11 cellular contexts compared by ENCODE assay signal in the genomic region with DNA sequence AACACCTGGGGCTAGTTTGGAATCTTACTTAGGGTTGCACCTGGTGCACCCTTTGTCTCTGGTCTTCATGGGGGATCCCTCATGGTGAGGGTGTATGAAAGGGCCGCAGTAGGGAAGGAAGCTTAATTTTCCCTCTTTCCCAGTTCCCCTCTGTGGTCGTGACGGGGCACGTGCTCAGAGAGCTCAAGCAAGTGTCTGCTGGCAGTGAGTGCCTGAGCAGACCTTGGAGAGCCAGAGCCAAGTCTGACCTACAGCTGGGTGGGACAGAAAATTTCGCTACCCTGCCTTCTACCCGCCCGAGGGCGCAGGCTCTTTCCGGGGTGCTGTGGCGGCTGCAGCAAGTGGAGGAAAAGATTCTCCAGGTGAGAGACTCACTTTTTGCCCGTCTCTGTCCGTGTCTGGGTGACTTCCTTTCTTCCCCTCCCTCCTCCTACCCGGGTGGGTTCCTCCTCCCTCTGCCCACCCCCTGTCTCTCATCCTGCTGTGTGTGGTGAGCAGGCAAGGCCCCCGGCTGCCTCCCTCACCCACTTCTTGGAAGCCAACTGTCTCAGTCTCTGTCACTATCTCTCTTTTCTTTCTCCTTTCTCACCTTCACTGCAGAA.
DNase-seq lines count a peak whose midpoint lies in the region; ATAC-seq and TF ChIP-seq lines count a peak whose summit lies in the region.
"Had no signal": no experiment of that assay in that cellular context is flagged by ENCODE, and none has a peak within 500 bp of the region (broad histone marks: within the 10 kb centered on the region; RNA-seq: fewer than 3 reads in every experiment).

No MANE protein-coding gene starts in this region.

- H3K36me3 ChIP-seq in thoracic aorta = peaks cover 57% of the 10 kb centered on the region

- no peak overlapping the region for H3K4me3 ChIP-seq in thoracic aorta

- H3K4me3 Mint-ChIP-seq in activated CD4-positive, alpha-beta memory T cell treated with anti-CD3 and anti-CD28 coated beads for 36 hours = no peak overlapping the region
- H3K4me3 Mint-ChIP-seq in effector memory CD8-positive, alpha-beta T cell = peak overlapping the region in 1 of 2 donors; percentile 52

- H3K4me1 Mint-ChIP-seq in activated CD4-positive, alpha-beta memory T cell treated with anti-CD3 and anti-CD28 coated beads for 36 hours (ENCODE audit: low read depth) = peaks cover 19% of the 10 kb centered on the region
- H3K4me1 Mint-ChIP-seq in effector memory CD8-positive, alpha-beta T cell (ENCODE audit: low read depth in 2 of 2) = peaks cover 5% of the 10 kb centered on the region in 2 donors

- peak; percentile 82 for ATAC-seq in effector memory CD8-positive, alpha-beta T cell (replicated peaks)
- ATAC-seq in thoracic aorta (ENCODE audit: insufficient number of reproducible peaks, low FRiP score, low read depth) (no peak), GM18511 (IDR thresholded peaks at IDR 0.05; ENCODE audit: unreplicated experiment) (no peak), GM21529 (IDR thresholded peaks at IDR 0.05; ENCODE audit: unreplicated experiment) (no peak), HG03457 (IDR thresholded peaks at IDR 0.05; ENCODE audit: unreplicated experiment) (no peak)

- H3K27me3 ChIP-seq in thoracic aorta (replicated peaks; ENCODE audit: insufficient read depth) = no peaks in the 10 kb centered on the region

- H3K27me3 Mint-ChIP-seq in activated CD4-positive, alpha-beta memory T cell treated with anti-CD3 and anti-CD28 coated beads for 36 hours = no peaks in the 10 kb centered on the region
- no peaks in the 10 kb centered on the region for H3K27me3 Mint-ChIP-seq in effector memory CD8-positive, alpha-beta T cell

- peak overlapping the region; percentile 95 to 98 for H3K27ac ChIP-seq in thoracic aorta

- POLR2A ChIA-PET in activated CD4-positive, alpha-beta memory T cell treated with anti-CD3 and anti-CD28 coated beads for 36 hours (lab: Charles Lee) = no interaction called here

- TF ChIP-seq CTCF in thoracic aorta (IDR thresholded peaks at IDR 0.05) = no peak

- CTCF ChIA-PET in activated CD4-positive, alpha-beta memory T cell treated with anti-CD3 and anti-CD28 coated beads for 36 hours (lab: Charles Lee) = interaction anchor here (1.8 kb wide), 1 partner anchor 195 kb away, joined by 6 read pairs; no protein-coding TSS in a partner anchor

- peak; percentile 70 for DNase-seq in activated CD8-positive, alpha-beta memory T cell treated with anti-CD3 and anti-CD28 coated beads for 24 hours
- DNase-seq in activated CD8-positive, alpha-beta memory T cell treated with anti-CD3 and anti-CD28 coated beads, Interleukin-2, amount 50 U/mL, for 48 hours = no peak
- DNase-seq in activated CD4-positive, alpha-beta memory T cell treated with anti-CD3 and anti-CD28 coated beads for 36 hours = peak; percentile 41
- no peak for DNase-seq in effector memory CD8-positive, alpha-beta T cell
- no peak for DNase-seq in thoracic aorta (ENCODE audit: low spot score)
- DNase-seq: anterior cingulate cortex, erythroblast, MV-4-11 had no signal

- peaks cover 53 to 100% of the 10 kb centered on the region in 2 donors for H3K4me1 ChIP-seq in thoracic aorta (ENCODE audit: control insufficient read depth in 1 of 2, low read depth in 2 of 2)

- no peaks in the 10 kb centered on the region for H3K9me3 Mint-ChIP-seq in activated CD4-positive, alpha-beta memory T cell treated with anti-CD3 and anti-CD28 coated beads for 36 hours
- no peaks in the 10 kb centered on the region for H3K9me3 Mint-ChIP-seq in effector memory CD8-positive, alpha-beta T cell

- no peak overlapping the region for H3K27ac Mint-ChIP-seq in activated CD4-positive, alpha-beta memory T cell treated with anti-CD3 and anti-CD28 coated beads for 36 hours
- H3K27ac Mint-ChIP-seq in effector memory CD8-positive, alpha-beta T cell = peak overlapping the region; percentile 59 to 93

- peaks cover 50% of the 10 kb centered on the region for H3K36me3 Mint-ChIP-seq in activated CD4-positive, alpha-beta memory T cell treated with anti-CD3 and anti-CD28 coated beads for 36 hours
- H3K36me3 Mint-ChIP-seq in effector memory CD8-positive, alpha-beta T cell (ENCODE audit: insufficient read depth) = peaks cover 44% of the 10 kb centered on the region

- no peaks in the 10 kb centered on the region for H3K9me3 ChIP-seq in thoracic aorta

- intact Hi-C loops in activated CD4-positive, alpha-beta memory T cell treated with anti-CD3 and anti-CD28 coated beads for 36 hours (cut with micrococcal nuclease) = no loop called here

Comparison
In these comparisons a context has a peak if more than half of its experiments do, and no peak if none do; other contexts are left out.
1. DNase-seq: peak in activated CD8-positive, alpha-beta memory T cell treated with anti-CD3 and anti-CD28 coated beads for 24 hours (single experiment) and activated CD4-positive, alpha-beta memory T cell treated with anti-CD3 and anti-CD28 coated beads for 36 hours (single experiment); none in activated CD8-positive, alpha-beta memory T cell treated with anti-CD3 and anti-CD28 coated beads, Interleukin-2, amount 50 U/mL, for 48 hours (single experiment), effector memory CD8-positive, alpha-beta T cell (0 of 3) and thoracic aorta (single experiment).